In the genomic region with DNA sequence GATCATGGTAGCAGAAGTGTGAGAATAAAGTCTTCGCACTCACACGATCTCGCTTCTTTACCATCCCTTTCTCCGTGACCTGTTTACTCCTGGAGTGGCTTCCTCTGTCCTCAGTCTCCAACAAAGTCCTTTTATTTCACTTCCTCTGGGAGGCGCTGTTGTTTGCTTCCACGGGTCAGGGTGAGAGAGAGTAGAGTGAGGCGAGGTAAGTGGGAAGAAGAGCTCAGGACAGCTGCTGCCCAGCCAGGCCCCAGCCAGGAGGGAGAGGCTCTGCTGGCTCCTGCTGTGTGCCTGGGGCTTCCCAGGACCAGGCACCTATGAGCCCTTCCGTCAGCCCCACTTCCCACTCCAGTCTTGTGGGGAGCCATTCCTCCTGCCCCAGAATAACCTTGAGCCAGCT, we compare ENCODE assay signal across 13 cellular contexts.
DNase-seq lines count a peak whose midpoint lies in the region; ATAC-seq and TF ChIP-seq lines count a peak whose summit lies in the region.
"Had no signal": no experiment of that assay in that cellular context is flagged by ENCODE, and none has a peak within 500 bp of the region (broad histone marks: within the 10 kb centered on the region; RNA-seq: fewer than 3 reads in every experiment).

No MANE protein-coding gene starts in this region.

- H3K4me1 Mint-ChIP-seq in GM23338 = peaks cover 13% of the 10 kb centered on the region
- H3K4me1 Mint-ChIP-seq: central memory CD8-positive, alpha-beta T cell had no signal

- no peak overlapping the region for H3K27ac Mint-ChIP-seq in GM23338
- H3K27ac Mint-ChIP-seq: activated naive CD4-positive, alpha-beta T cell treated with anti-CD3 and anti-CD28 coated beads for 36 hours had no signal

- DNase-seq in DND-41 = no peak
- DNase-seq in GM23338 (ENCODE audit: low spot score) = peak; percentile 88
- peak; percentile 30 for DNase-seq in iPS DF 19.7 (ENCODE audit: low read depth, low spot score)
- no peak for DNase-seq in NCI-H128 (lab: John Stamatoyannopoulos, UW; ENCODE audit: unreplicated experiment)
- DNase-seq in occipital lobe (lab: John Stamatoyannopoulos, UW) = no peak
- no peak for DNase-seq in Right ventricle myocardium inferior (ENCODE audit: missing footprints)
- no peak for DNase-seq in G401 (ENCODE audit: low spot score)
- DNase-seq: activated naive CD4-positive, alpha-beta T cell treated with anti-CD3 and anti-CD28 coated beads for 36 hours; DMS79; SIG-M5 had no signal

- no peak overlapping the region for H3K4me2 ChIP-seq in DND-41 (ENCODE audit: insufficient read depth, low read length)
- no peak overlapping the region for H3K4me2 ChIP-seq in GM23338
- H3K4me2 ChIP-seq in OCI-LY1 (ENCODE audit: low read length) = no peak overlapping the region

- no peaks in the 10 kb centered on the region for H3K9me3 ChIP-seq in DND-41 (ENCODE audit: insufficient read depth, low read length, severe bottlenecking)
- H3K9me3 ChIP-seq in OCI-LY1 (ENCODE audit: low read length) = no peaks in the 10 kb centered on the region
- H3K9me3 ChIP-seq: esophagus muscularis mucosa had no signal

- H3K9me2 ChIP-seq in GM23338 (ENCODE audit: insufficient read depth) (no peaks in the 10 kb centered on the region), OCI-LY1 (ENCODE audit: low read depth, low read length) (no peaks in the 10 kb centered on the region)

- no peaks in the 10 kb centered on the region for H4K20me1 ChIP-seq in DND-41 (ENCODE audit: insufficient read depth, low read length)
- no peaks in the 10 kb centered on the region for H4K20me1 ChIP-seq in GM23338 (replicated peaks; ENCODE audit: insufficient read depth)
- H4K20me1 ChIP-seq in OCI-LY1 (ENCODE audit: insufficient read depth, low read length) = no peaks in the 10 kb centered on the region

- H3K4me3 ChIP-seq in DND-41 (ENCODE audit: low read depth in 1 of 2, low read length in 2 of 2) (no peak overlapping the region), GM23338 (no peak overlapping the region), OCI-LY1 (ENCODE audit: low read depth, low read length, poor library complexity, severe bottlenecking) (no peak overlapping the region)
- H3K4me3 ChIP-seq: esophagus muscularis mucosa had no signal

- H3K9ac ChIP-seq in DND-41 (ENCODE audit: low read depth, low read length) = no peak overlapping the region
- H3K9ac ChIP-seq in OCI-LY1 (ENCODE audit: low read length) = no peak overlapping the region

- intact Hi-C loops in Right ventricle myocardium inferior (cut with DNase I) = no loop called here

- H3K27me3 Mint-ChIP-seq in GM23338 (ENCODE audit: insufficient read depth, low read depth, poor library complexity) = peaks cover 12% of the 10 kb centered on the region

- no peak overlapping the region for H3K27ac ChIP-seq in DND-41 (ENCODE audit: low read length)
- H3K27ac ChIP-seq in GM23338 (ENCODE audit: low read depth) = no peak overlapping the region
- H3K27ac ChIP-seq in OCI-LY1 (ENCODE audit: low read depth, low read length, poor library complexity, severe bottlenecking) = no peak overlapping the region
- H3K27ac ChIP-seq: esophagus muscularis mucosa had no signal

- no peaks in the 10 kb centered on the region for H3K36me3 ChIP-seq in DND-41 (ENCODE audit: insufficient read depth, low read length)
- H3K36me3 ChIP-seq in GM23338 (ENCODE audit: insufficient read depth) = no peaks in the 10 kb centered on the region
- H3K36me3 ChIP-seq in OCI-LY1 (ENCODE audit: insufficient read depth, low read length) = no peaks in the 10 kb centered on the region
- H3K36me3 ChIP-seq: esophagus muscularis mucosa had no signal

- in situ Hi-C loops in G401 (cut with HindIII; ENCODE audit: low sequenced_read_pairs) = no loop called here

- ATAC-seq in DND-41 (ENCODE audit: insufficient read depth, low read depth) (0 out of 3 replicates have a peak, but pooled peaks have one; percentile 12), GM23338 (peak; percentile 97), Right ventricle myocardium inferior (no peak)

- H3K27me3 ChIP-seq in DND-41 (ENCODE audit: insufficient read depth, low read length, poor library complexity) = no peaks in the 10 kb centered on the region
- no peaks in the 10 kb centered on the region for H3K27me3 ChIP-seq in GM23338 (ENCODE audit: insufficient read depth)
- no peaks in the 10 kb centered on the region for H3K27me3 ChIP-seq in OCI-LY1 (ENCODE audit: insufficient read depth, low read length)
- H3K27me3 ChIP-seq: esophagus muscularis mucosa had no signal

- H3K4me1 ChIP-seq in DND-41 (ENCODE audit: insufficient read depth, low read length) = no peaks in the 10 kb centered on the region
- H3K4me1 ChIP-seq in GM23338 (ENCODE audit: insufficient read depth) = peaks cover 14% of the 10 kb centered on the region
- H3K4me1 ChIP-seq in OCI-LY1 (ENCODE audit: insufficient read depth, low read length, severe bottlenecking) = no peaks in the 10 kb centered on the region
- H3K4me1 ChIP-seq: esophagus muscularis mucosa had no signal

- TF ChIP-seq CTCF in DND-41 (IDR thresholded peaks at IDR 0.05; ENCODE audit: borderline replicate concordance, extremely low read depth, low read length, poor library complexity, severe bottlenecking) (peak; percentile 39), GM23338 (conservative IDR thresholded peaks at IDR 0.05; ENCODE audit: low read depth in 2 of 2) (peak; percentile 75 to 90), OCI-LY1 (IDR thresholded peaks at IDR 0.05; ENCODE audit: low read length) (peak; percentile 26; the same call in 1 of the 2 replicates)

- H3K9me3 Mint-ChIP-seq in GM23338 = peaks cover 8% of the 10 kb centered on the region
- H3K9me3 Mint-ChIP-seq: activated naive CD4-positive, alpha-beta T cell treated with anti-CD3 and anti-CD28 coated beads for 36 hours; central memory CD8-positive, alpha-beta T cell had no signal

- no peak overlapping the region for H3K4me3 Mint-ChIP-seq in GM23338
- H3K4me3 Mint-ChIP-seq: activated naive CD4-positive, alpha-beta T cell treated with anti-CD3 and anti-CD28 coated beads for 36 hours; central memory CD8-positive, alpha-beta T cell had no signal

- no peak overlapping the region for H2AFZ ChIP-seq in DND-41 (ENCODE audit: low read depth, low read length)
- no peak overlapping the region for H2AFZ ChIP-seq in GM23338
- H2AFZ ChIP-seq in OCI-LY1 (ENCODE audit: low read length) = no peak overlapping the region

- no peaks in the 10 kb centered on the region for H3F3A ChIP-seq in GM23338 (replicated peaks; ENCODE audit: low read depth)
- H3F3A ChIP-seq in OCI-LY1 (ENCODE audit: insufficient read depth, low read length) = no peaks in the 10 kb centered on the region

- H3K36me3 Mint-ChIP-seq in GM23338 (ENCODE audit: low read depth) = peaks cover 5% of the 10 kb centered on the region

- H3K79me2 ChIP-seq in DND-41 (ENCODE audit: insufficient read depth, low read length) (no peaks in the 10 kb centered on the region), GM23338 (replicated peaks; ENCODE audit: insufficient read depth) (no peaks in the 10 kb centered on the region), OCI-LY1 (ENCODE audit: insufficient read depth, low read length) (no peaks in the 10 kb centered on the region)

TF ChIP-seq in GM23338, 12 proteins besides CTCF, POLR2A, EP300 and RAD21:
- TF ChIP-seq STAT1 (IDR thresholded peaks at IDR 0.05; ENCODE audit: unreplicated experiment) (no peak), EZH2 (IDR thresholded peaks at IDR 0.05; ENCODE audit: low read depth, unreplicated experiment) (no peak), NANOG (IDR thresholded peaks at IDR 0.05; ENCODE audit: borderline replicate concordance) (no peak), POLR2AphosphoS5 (IDR thresholded peaks at IDR 0.05; ENCODE audit: low read depth) (no peak), ZNF331 (CRISPR knock-in tag; IDR thresholded peaks at IDR 0.05; ENCODE audit: low read depth) (no peak)
- TF ChIP-seq, protein P1, sequence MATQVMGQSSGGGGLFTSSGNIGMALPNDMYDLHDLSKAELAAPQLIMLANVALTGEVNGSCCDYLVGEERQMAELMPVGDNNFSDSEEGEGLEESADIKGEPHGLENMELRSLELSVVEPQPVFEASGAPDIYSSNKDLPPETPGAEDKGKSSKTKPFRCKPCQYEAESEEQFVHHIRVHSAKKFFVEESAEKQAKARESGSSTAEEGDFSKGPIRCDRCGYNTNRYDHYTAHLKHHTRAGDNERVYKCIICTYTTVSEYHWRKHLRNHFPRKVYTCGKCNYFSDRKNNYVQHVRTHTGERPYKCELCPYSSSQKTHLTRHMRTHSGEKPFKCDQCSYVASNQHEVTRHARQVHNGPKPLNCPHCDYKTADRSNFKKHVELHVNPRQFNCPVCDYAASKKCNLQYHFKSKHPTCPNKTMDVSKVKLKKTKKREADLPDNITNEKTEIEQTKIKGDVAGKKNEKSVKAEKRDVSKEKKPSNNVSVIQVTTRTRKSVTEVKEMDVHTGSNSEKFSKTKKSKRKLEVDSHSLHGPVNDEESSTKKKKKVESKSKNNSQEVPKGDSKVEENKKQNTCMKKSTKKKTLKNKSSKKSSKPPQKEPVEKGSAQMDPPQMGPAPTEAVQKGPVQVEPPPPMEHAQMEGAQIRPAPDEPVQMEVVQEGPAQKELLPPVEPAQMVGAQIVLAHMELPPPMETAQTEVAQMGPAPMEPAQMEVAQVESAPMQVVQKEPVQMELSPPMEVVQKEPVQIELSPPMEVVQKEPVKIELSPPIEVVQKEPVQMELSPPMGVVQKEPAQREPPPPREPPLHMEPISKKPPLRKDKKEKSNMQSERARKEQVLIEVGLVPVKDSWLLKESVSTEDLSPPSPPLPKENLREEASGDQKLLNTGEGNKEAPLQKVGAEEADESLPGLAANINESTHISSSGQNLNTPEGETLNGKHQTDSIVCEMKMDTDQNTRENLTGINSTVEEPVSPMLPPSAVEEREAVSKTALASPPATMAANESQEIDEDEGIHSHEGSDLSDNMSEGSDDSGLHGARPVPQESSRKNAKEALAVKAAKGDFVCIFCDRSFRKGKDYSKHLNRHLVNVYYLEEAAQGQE (IDR thresholded peaks at IDR 0.05; ENCODE audit: unreplicated experiment) = no peak
- TF ChIP-seq, protein P2, sequence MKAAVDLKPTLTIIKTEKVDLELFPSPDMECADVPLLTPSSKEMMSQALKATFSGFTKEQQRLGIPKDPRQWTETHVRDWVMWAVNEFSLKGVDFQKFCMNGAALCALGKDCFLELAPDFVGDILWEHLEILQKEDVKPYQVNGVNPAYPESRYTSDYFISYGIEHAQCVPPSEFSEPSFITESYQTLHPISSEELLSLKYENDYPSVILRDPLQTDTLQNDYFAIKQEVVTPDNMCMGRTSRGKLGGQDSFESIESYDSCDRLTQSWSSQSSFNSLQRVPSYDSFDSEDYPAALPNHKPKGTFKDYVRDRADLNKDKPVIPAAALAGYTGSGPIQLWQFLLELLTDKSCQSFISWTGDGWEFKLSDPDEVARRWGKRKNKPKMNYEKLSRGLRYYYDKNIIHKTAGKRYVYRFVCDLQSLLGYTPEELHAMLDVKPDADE (IDR thresholded peaks at IDR 0.05) = no peak

Comparison
In these comparisons a context has a peak if more than half of its experiments do, and no peak if none do; other contexts are left out.
1. DNase-seq: peak in GM23338 (single experiment) and iPS DF 19.7 (single experiment); none in DND-41 (single experiment), NCI-H128 (single experiment), occipital lobe (single experiment), Right ventricle myocardium inferior (single experiment) and G401 (single experiment).
2. CTCF ChIP-seq: peak in every context shown above with its lines; median percentile 82 in GM23338; 39 in DND-41; 26 in OCI-LY1.